In the genomic region with DNA sequence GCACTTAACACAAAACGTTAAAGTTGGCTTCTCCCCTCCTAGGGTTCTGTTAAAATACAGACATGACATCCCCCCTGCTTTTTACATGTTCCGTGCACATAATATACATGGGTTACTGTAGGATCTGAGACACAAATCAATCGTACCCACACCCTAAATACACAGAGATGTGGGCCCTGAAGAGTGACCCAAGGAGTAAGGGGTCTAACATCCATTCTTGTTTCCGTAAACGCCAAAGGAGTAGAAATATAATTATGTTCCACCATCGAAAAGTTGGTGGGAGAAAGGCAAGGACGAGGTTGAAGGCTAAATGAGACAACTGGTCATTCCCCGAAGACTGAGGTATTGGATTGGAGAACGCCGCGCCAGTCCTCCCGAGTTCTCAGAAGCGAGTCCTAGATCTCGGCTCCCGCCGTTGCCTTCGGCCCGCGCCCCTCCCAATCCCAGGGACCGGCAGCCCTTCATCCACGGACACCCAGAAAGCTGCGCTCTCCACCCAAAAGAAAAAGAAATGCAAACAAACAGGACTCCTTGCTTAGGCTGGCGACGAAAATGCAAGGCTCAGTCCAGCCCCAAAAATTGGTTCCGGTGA, we compare ENCODE assay signal across 2 cellular contexts.
TF ChIP-seq lines count a peak whose summit lies in the region.

No MANE protein-coding gene starts in this region.

TF ChIP-seq in IMR-90, 13 proteins besides CTCF, POLR2A, EP300 and RAD21:
- no peak for TF ChIP-seq NFE2L2 (IDR thresholded peaks at IDR 0.05; ENCODE audit: low read depth, low read length)
- no peak for TF ChIP-seq RFX5 (IDR thresholded peaks at IDR 0.05; ENCODE audit: low read depth, low read length)
- TF ChIP-seq BHLHE40 (IDR thresholded peaks at IDR 0.05; ENCODE audit: low read depth, low read length) = no peak
- no peak for TF ChIP-seq SMC3 (IDR thresholded peaks at IDR 0.05; ENCODE audit: low read depth, low read length)
- TF ChIP-seq, protein P1, sequence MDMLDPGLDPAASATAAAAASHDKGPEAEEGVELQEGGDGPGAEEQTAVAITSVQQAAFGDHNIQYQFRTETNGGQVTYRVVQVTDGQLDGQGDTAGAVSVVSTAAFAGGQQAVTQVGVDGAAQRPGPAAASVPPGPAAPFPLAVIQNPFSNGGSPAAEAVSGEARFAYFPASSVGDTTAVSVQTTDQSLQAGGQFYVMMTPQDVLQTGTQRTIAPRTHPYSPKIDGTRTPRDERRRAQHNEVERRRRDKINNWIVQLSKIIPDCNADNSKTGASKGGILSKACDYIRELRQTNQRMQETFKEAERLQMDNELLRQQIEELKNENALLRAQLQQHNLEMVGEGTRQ (IDR thresholded peaks at IDR 0.05; ENCODE audit: low read depth, low read length) = no peak
- no peak for TF ChIP-seq MXI1 (IDR thresholded peaks at IDR 0.05; ENCODE audit: borderline replicate concordance, low read depth, low read length)
- TF ChIP-seq MAFK (IDR thresholded peaks at IDR 0.05; ENCODE audit: low read depth, low read length) = no peak
- no peak for TF ChIP-seq FOS (IDR thresholded peaks at IDR 0.05; ENCODE audit: low read depth, low read length)
- TF ChIP-seq RCOR1 (IDR thresholded peaks at IDR 0.05; ENCODE audit: insufficient replicate concordance, low read length) = no peak
- TF ChIP-seq CHD1 (IDR thresholded peaks at IDR 0.05; ENCODE audit: low read depth, low read length) = no peak
- TF ChIP-seq, protein P2, sequence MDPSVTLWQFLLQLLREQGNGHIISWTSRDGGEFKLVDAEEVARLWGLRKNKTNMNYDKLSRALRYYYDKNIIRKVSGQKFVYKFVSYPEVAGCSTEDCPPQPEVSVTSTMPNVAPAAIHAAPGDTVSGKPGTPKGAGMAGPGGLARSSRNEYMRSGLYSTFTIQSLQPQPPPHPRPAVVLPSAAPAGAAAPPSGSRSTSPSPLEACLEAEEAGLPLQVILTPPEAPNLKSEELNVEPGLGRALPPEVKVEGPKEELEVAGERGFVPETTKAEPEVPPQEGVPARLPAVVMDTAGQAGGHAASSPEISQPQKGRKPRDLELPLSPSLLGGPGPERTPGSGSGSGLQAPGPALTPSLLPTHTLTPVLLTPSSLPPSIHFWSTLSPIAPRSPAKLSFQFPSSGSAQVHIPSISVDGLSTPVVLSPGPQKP (IDR thresholded peaks at IDR 0.05; ENCODE audit: borderline replicate concordance, low read depth, low read length) = no peak
- TF ChIP-seq CEBPB (IDR thresholded peaks at IDR 0.05; ENCODE audit: low read depth, low read length) = no peak
TF ChIP-seq in IMR-90: peak in this region for 0.

TF ChIP-seq in H1, 55 proteins besides CTCF, POLR2A, EP300 and RAD21:
- TF ChIP-seq SIX5 (IDR thresholded peaks at IDR 0.05; ENCODE audit: low read depth, low read length) = no peak
- TF ChIP-seq SUZ12 (IDR thresholded peaks at IDR 0.05; ENCODE audit: low read length) = peak; percentile 85
- peak; percentile 94 for TF ChIP-seq EZH2 (IDR thresholded peaks at IDR 0.05; ENCODE audit: low read depth, low read length, severe bottlenecking)
- TF ChIP-seq BCL11A (IDR thresholded peaks at IDR 0.05; ENCODE audit: low read depth in 2 of 2, low read length in 2 of 2) = no peak
- no peak for TF ChIP-seq POU5F1 (IDR thresholded peaks at IDR 0.05; ENCODE audit: low read depth, low read length)
- no peak for TF ChIP-seq NRF1 (IDR thresholded peaks at IDR 0.05; ENCODE audit: low read depth, low read length)
- TF ChIP-seq JUN (IDR thresholded peaks at IDR 0.05; ENCODE audit: low read depth, low read length) = no peak
- TF ChIP-seq POLR2AphosphoS5 (IDR thresholded peaks at IDR 0.05; ENCODE audit: low read depth, low read length) = no peak
- TF ChIP-seq, protein P1 (IDR thresholded peaks at IDR 0.05; ENCODE audit: low read length) = no peak
- TF ChIP-seq RBBP5 (IDR thresholded peaks at IDR 0.05; ENCODE audit: borderline replicate concordance, low read depth, low read length) = no peak
- TF ChIP-seq NANOG (IDR thresholded peaks at IDR 0.05; ENCODE audit: insufficient read depth, low read depth, low read length, poor library complexity, severe bottlenecking) = no peak
- TF ChIP-seq CREB1 (IDR thresholded peaks at IDR 0.05) = no peak
- TF ChIP-seq TCF12 (IDR thresholded peaks at IDR 0.05; ENCODE audit: low read depth, low read length) = no peak
